Comparison of ENCODE assay signal across 2 cellular contexts in the genomic region with DNA sequence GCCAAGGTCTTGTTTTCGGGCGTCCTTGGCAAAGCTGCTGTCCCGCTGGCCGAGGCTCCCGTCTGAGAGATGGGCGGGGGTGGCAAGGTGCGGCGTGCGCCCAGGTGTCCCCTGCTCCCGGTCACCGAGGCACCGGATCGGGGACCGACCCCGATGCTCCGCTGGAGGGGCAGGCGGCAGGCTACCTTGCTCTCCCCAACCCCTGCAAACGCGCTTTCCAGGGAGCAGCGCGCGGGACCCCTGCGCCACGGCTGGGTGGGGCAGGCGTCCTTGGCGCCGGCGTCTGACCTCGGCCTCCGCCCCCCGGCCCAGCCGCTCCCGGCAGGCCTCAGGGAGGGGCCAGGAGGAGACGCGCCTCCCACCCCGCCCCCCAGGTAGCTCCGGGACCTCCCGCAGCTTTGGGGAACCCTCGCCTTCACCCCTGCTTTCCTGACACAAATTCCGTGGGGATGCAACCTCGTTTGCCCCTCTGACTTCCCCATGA.
TF ChIP-seq lines count a peak whose summit lies in the region.

No MANE protein-coding gene starts in this region.

TF ChIP-seq in A549, 52 proteins besides CTCF, POLR2A, EP300 and RAD21:
- TF ChIP-seq, protein P1, sequence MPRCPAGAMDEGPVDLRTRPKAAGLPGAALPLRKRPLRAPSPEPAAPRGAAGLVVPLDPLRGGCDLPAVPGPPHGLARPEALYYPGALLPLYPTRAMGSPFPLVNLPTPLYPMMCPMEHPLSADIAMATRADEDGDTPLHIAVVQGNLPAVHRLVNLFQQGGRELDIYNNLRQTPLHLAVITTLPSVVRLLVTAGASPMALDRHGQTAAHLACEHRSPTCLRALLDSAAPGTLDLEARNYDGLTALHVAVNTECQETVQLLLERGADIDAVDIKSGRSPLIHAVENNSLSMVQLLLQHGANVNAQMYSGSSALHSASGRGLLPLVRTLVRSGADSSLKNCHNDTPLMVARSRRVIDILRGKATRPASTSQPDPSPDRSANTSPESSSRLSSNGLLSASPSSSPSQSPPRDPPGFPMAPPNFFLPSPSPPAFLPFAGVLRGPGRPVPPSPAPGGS (IDR thresholded peaks at IDR 0.05): no peak
- TF ChIP-seq ZFP36 (IDR thresholded peaks at IDR 0.05; ENCODE audit: borderline replicate concordance, partially characterized antibody) (no peak), POLR2AphosphoS2 (conservative IDR thresholded peaks at IDR 0.05; ENCODE audit: low read length) (no peak), RCOR1 (IDR thresholded peaks at IDR 0.05; ENCODE audit: low read depth, low read length) (no peak), CEBPB (IDR thresholded peaks at IDR 0.05) (no peak), RFX5 (IDR thresholded peaks at IDR 0.05) (no peak), CBX8 (IDR thresholded peaks at IDR 0.05) (no peak), EHMT2 (IDR thresholded peaks at IDR 0.05; ENCODE audit: low read depth) (no peak), JUN (IDR thresholded peaks at IDR 0.05) (no peak), FOSB (CRISPR knock-in tag; IDR thresholded peaks at IDR 0.05) (no peak), KDM1A (IDR thresholded peaks at IDR 0.05; ENCODE audit: low read depth) (no peak), CHD4 (IDR thresholded peaks at IDR 0.05; ENCODE audit: borderline replicate concordance) (no peak)
- TF ChIP-seq, protein P2, sequence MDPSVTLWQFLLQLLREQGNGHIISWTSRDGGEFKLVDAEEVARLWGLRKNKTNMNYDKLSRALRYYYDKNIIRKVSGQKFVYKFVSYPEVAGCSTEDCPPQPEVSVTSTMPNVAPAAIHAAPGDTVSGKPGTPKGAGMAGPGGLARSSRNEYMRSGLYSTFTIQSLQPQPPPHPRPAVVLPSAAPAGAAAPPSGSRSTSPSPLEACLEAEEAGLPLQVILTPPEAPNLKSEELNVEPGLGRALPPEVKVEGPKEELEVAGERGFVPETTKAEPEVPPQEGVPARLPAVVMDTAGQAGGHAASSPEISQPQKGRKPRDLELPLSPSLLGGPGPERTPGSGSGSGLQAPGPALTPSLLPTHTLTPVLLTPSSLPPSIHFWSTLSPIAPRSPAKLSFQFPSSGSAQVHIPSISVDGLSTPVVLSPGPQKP (IDR thresholded peaks at IDR 0.05; ENCODE audit: low read depth, low read length): no peak
- TF ChIP-seq, protein P3, sequence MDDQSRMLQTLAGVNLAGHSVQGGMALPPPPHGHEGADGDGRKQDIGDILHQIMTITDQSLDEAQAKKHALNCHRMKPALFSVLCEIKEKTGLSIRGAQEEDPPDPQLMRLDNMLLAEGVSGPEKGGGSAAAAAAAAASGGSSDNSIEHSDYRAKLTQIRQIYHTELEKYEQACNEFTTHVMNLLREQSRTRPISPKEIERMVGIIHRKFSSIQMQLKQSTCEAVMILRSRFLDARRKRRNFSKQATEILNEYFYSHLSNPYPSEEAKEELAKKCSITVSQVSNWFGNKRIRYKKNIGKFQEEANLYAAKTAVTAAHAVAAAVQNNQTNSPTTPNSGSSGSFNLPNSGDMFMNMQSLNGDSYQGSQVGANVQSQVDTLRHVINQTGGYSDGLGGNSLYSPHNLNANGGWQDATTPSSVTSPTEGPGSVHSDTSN (IDR thresholded peaks at IDR 0.05): no peak
- TF ChIP-seq, protein P4, sequence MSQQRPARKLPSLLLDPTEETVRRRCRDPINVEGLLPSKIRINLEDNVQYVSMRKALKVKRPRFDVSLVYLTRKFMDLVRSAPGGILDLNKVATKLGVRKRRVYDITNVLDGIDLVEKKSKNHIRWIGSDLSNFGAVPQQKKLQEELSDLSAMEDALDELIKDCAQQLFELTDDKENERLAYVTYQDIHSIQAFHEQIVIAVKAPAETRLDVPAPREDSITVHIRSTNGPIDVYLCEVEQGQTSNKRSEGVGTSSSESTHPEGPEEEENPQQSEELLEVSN (IDR thresholded peaks at IDR 0.05; ENCODE audit: borderline replicate concordance, low read depth): no peak
- TF ChIP-seq, protein P5, sequence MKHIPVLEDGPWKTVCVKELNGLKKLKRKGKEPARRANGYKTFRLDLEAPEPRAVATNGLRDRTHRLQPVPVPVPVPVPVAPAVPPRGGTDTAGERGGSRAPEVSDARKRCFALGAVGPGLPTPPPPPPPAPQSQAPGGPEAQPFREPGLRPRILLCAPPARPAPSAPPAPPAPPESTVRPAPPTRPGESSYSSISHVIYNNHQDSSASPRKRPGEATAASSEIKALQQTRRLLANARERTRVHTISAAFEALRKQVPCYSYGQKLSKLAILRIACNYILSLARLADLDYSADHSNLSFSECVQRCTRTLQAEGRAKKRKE (CRISPR knock-in tag; IDR thresholded peaks at IDR 0.05; ENCODE audit: low read depth): no peak

TF ChIP-seq in HCT116, 20 proteins besides CTCF, POLR2A, EP300 and RAD21:
- TF ChIP-seq JUND (IDR thresholded peaks at IDR 0.05): no peak
- TF ChIP-seq EGR1 (IDR thresholded peaks at IDR 0.05; ENCODE audit: low read depth): no peak
- TF ChIP-seq, protein P6, sequence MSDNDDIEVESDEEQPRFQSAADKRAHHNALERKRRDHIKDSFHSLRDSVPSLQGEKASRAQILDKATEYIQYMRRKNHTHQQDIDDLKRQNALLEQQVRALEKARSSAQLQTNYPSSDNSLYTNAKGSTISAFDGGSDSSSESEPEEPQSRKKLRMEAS (IDR thresholded peaks at IDR 0.05): 0 out of 2 replicates have a peak, but pooled peaks have one; percentile 2
- TF ChIP-seq POLR2AphosphoS5 (IDR thresholded peaks at IDR 0.05; ENCODE audit: low read depth, low read length): no peak
